ENCODE assay signal across 8 cellular contexts in the genomic region with DNA sequence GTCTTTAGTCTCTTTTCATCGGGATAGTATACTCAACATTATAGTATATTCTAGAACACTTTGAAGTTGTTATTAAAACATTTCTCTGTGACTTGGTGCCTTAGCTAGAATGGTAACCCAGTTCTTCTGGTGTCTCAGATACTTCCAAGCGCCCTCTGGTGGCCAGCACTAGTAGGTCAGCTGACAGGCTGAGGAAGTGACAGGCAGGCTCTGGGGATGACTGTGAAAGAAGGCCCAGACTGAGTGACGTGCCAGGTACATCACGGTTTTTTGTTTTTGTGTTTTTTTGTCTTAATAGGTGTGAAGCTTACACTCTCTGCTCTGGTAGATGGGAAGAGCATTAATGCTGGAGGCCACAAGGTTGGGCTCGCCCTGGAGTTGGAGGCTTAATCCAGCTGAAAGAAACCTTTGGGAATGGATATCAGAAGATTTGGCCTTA. TPM values are rescaled to one million over a fixed set of nuclear protein-coding genes. Genes with fewer than 3 reads are reported as not detected.
DNase-seq lines count a peak whose midpoint lies in the region; ATAC-seq and TF ChIP-seq lines count a peak whose summit lies in the region.

No MANE protein-coding gene starts in this region.

- ATAC-seq in GM18519 (IDR thresholded peaks at IDR 0.05; ENCODE audit: low FRiP score, unreplicated experiment) (peak; percentile 43), HG03196 (IDR thresholded peaks at IDR 0.05; ENCODE audit: unreplicated experiment) (peak; percentile 32), right lobe of liver (peak; percentile 28 to 48 (median 38))

- DNase-seq in ACHN = peak; percentile 92
- peak; percentile 74 for DNase-seq in NCI-H510A treated with DMSO at 0.1 percent for 48 hours (lab: John Stamatoyannopoulos, UW)
- peak; percentile 96 for DNase-seq in activated CD4-positive, alpha-beta T cell treated with anti-CD3 and anti-CD28 coated beads for 48 hours
- peak; percentile 94 for DNase-seq in colonic mucosa
- peak; percentile 86 to 89 (median 88) for DNase-seq in right lobe of liver
- DNase-seq in stimulated activated CD4-positive, alpha-beta T cell treated with anti-CD3 and anti-CD28 coated beads, TNF-alpha, amount 100 ng/mL, for 48 hours (ENCODE audit: low read depth in 3 of 3) = peak; percentile 90 to 91 (median 91)

- H3K4me1 ChIP-seq in colonic mucosa (peaks cover 5% of the 10 kb centered on the region), right lobe of liver (no peaks in the 10 kb centered on the region)

- TF ChIP-seq CTCF in colonic mucosa (IDR thresholded peaks at IDR 0.05) = peak; percentile 88
- TF ChIP-seq CTCF in right lobe of liver (IDR thresholded peaks at IDR 0.05) = peak; percentile 87 to 93 (median 92)

- H3K36me3 ChIP-seq in colonic mucosa = peaks cover 5% of the 10 kb centered on the region
- peaks cover 2 to 35% (median 15%) of the 10 kb centered on the region in 4 donors for H3K36me3 ChIP-seq in right lobe of liver

- H3K9ac ChIP-seq in colonic mucosa (ENCODE audit: low read depth in 2 of 2, low read length in 2 of 2) = no peak overlapping the region

- H3K4me3 ChIP-seq in colonic mucosa (no peak overlapping the region), right lobe of liver (no peak overlapping the region)

- 26% methylated on average over 5 of the region's 5 CpGs for WGBS in right lobe of liver (ENCODE audit: insufficient coverage, low coverage, low lambda C conversion rate, missing lambda C conversion rate)

- no peaks in the 10 kb centered on the region for H3K27me3 ChIP-seq in colonic mucosa
- H3K27me3 ChIP-seq in right lobe of liver = no peaks in the 10 kb centered on the region

- TF ChIP-seq POLR2A in right lobe of liver (IDR thresholded peaks at IDR 0.05) = no peak

- H3K27ac ChIP-seq in colonic mucosa = peak overlapping the region; percentile 11
- H3K27ac ChIP-seq in right lobe of liver = no peak overlapping the region

- in situ Hi-C loops in ACHN (cut with HindIII; ENCODE audit: low pct_ligation_motif_present, low pct_unique_long_range_greater_than_20kb, low sequenced_read_pairs) = no loop called here

- intact Hi-C loops in colonic mucosa (cut with DNase I) = loop anchor here (2.0 to 10.0 kb wide), 3 partner anchors 42 to 986 kb away; a partner anchor contains a TSS
- intact Hi-C loops in right lobe of liver (cut with DNase I) = loop anchor here (5.0 to 10.0 kb wide), 3 partner anchors 46 to 126 kb away; partner anchors contain the start of gene SAMD8 (in 1 of the 2)

- H3K9me3 ChIP-seq in colonic mucosa (no peaks in the 10 kb centered on the region), right lobe of liver (no peaks in the 10 kb centered on the region)

RNA-seq across cellular contexts. Expression of gene COMTD1, which starts 5.1 kb away (rescaled TPM):
- 100 to 1,000 TPM in 1 of 2 donors, 10 to 100 TPM in 1; 62.6 to 117 TPM for total RNA-seq in colonic mucosa
- 10 to 100 TPM; 14.3 to 88.7 (median 22.1) TPM for total RNA-seq in right lobe of liver

RNA-seq across cellular contexts. Expression of gene VDAC2, which starts 20.0 kb away (rescaled TPM):
- 100 to 1,000 TPM; 314 to 430 TPM for total RNA-seq in colonic mucosa
- 10 to 100 TPM; 48.3 to 92.7 (median 70.2) TPM for total RNA-seq in right lobe of liver
